In the genomic region with DNA sequence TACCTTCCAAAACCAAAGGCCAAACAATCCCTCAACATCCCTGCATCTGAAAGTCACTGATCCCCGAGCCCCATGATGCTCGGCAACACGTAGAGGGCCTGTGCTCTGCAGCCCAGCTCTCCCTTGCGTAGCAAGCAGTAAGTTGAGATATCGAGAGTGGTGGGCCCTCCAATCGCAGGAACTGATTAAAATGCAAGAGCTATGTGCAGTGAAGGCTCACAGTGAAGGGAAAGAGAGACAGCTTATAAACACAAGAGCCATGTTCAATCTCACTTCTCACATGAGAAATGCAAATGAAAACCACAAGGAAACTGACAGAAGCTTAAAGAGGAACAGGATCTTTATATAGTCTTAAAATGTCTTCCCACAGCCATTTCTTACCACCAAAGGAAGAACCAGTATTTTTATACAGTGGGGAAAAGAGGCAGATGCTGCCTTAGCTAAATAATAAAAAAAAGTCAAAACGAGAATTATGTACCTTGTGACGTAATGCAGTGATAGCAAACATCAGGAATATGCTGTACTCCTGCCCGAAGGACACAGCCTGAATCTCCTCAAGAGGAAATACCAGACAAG, we compare ENCODE assay signal across 9 cellular contexts. TPM values are rescaled to one million over a fixed set of nuclear protein-coding genes. Genes with fewer than 3 reads are reported as not detected.
DNase-seq lines count a peak whose midpoint lies in the region; ATAC-seq and TF ChIP-seq lines count a peak whose summit lies in the region.
"Had no signal": no experiment of that assay in that cellular context is flagged by ENCODE, and none has a peak within 500 bp of the region (broad histone marks: within the 10 kb centered on the region; RNA-seq: fewer than 3 reads in every experiment).

No MANE protein-coding gene starts in this region.

- peak overlapping the region; percentile 99 for H3K27ac ChIP-seq in OCI-LY7 (ENCODE audit: low read depth, low read length, poor library complexity, severe bottlenecking)
- H3K27ac ChIP-seq in vagina: no peak overlapping the region

- no peak for TF ChIP-seq POLR2A in vagina (IDR thresholded peaks at IDR 0.05)

- peaks cover 33% of the 10 kb centered on the region for H3K4me1 Mint-ChIP-seq in activated T-cell treated with anti-CD3 and anti-CD28 coated beads, Interleukin-2, amount 50 U/mL, for 24 hours (ENCODE audit: low read depth)
- peaks cover 53% of the 10 kb centered on the region for H3K4me1 Mint-ChIP-seq in stimulated activated memory B cell treated with anti-CD40 and anti-IgM and Interleukin-4, amounts not matched to agents 10 μg/mL and 1 μg/mL and 100 μg/mL, for 72 hours

- BruUV-seq in OCI-LY7 (replicated peaks; lab: Mats Ljungman, UMichigan): no TSS peak

- DNase-seq in activated T-cell treated with anti-CD3 and anti-CD28 coated beads, Interleukin-2, amount 50 U/mL, for 24 hours: no peak
- no peak for DNase-seq in activated T-cell treated with anti-CD3 and anti-CD28 coated beads for 4 hours
- peak; percentile 93 for DNase-seq in OCI-LY7 (ENCODE audit: low spot score)
- no peak for DNase-seq in H4 (ENCODE audit: low spot score)
- DNase-seq in NCI-H82 (lab: John Stamatoyannopoulos, UW): no peak
- DNase-seq in vagina (ENCODE audit: extremely low spot score in 2 of 2): no peak
- DNase-seq: NCI-H187 treated with DMSO at 0.1 percent for 48 hours had no signal

- H3K36me3 Mint-ChIP-seq in activated T-cell treated with anti-CD3 and anti-CD28 coated beads, Interleukin-2, amount 50 U/mL, for 24 hours (ENCODE audit: low read depth): peaks cover 56% of the 10 kb centered on the region
- H3K36me3 Mint-ChIP-seq in stimulated activated memory B cell treated with anti-CD40 and anti-IgM and Interleukin-4, amounts not matched to agents 10 μg/mL and 1 μg/mL and 100 μg/mL, for 72 hours: peaks cover 32% of the 10 kb centered on the region

- H3K4me1 ChIP-seq in OCI-LY7 (ENCODE audit: insufficient read depth, low read length, poor library complexity, severe bottlenecking) (peaks cover 75% of the 10 kb centered on the region), vagina (no peaks in the 10 kb centered on the region)

- TF ChIP-seq CTCF in OCI-LY7 (conservative IDR thresholded peaks at IDR 0.05; ENCODE audit: low read length) (no peak), vagina (IDR thresholded peaks at IDR 0.05) (no peak)

- no peak overlapping the region for H3K4me3 Mint-ChIP-seq in activated T-cell treated with anti-CD3 and anti-CD28 coated beads, Interleukin-2, amount 50 U/mL, for 24 hours
- peak overlapping the region; percentile 75 for H3K4me3 Mint-ChIP-seq in stimulated activated memory B cell treated with anti-CD40 and anti-IgM and Interleukin-4, amounts not matched to agents 10 μg/mL and 1 μg/mL and 100 μg/mL, for 72 hours

- peak overlapping the region; percentile 39 for H3K27ac Mint-ChIP-seq in activated T-cell treated with anti-CD3 and anti-CD28 coated beads, Interleukin-2, amount 50 U/mL, for 24 hours
- H3K27ac Mint-ChIP-seq in stimulated activated memory B cell treated with anti-CD40 and anti-IgM and Interleukin-4, amounts not matched to agents 10 μg/mL and 1 μg/mL and 100 μg/mL, for 72 hours: peak overlapping the region; percentile 94

- intact Hi-C loops in OCI-LY7 (cut with micrococcal nuclease; ENCODE audit: unreplicated experiment) (loop anchor here (1.0 to 5.0 kb wide), 2 partner anchors 27 to 115 kb away; no protein-coding TSS in a partner anchor), vagina (cut with DNase I) (no loop called here)

- CTCF ChIA-PET in OCI-LY7 (lab: Charles Lee; ENCODE audit: unreplicated experiment): interaction anchor here (0.8 to 2.3 kb wide), 2 partner anchors 9 to 29 kb away, joined by 4 to 10 read pairs; no protein-coding TSS in a partner anchor

- H2AFZ ChIP-seq in OCI-LY7 (ENCODE audit: low read length): peak overlapping the region; percentile 11; the same call in 1 of the 2 replicates

- peaks cover 15% of the 10 kb centered on the region; the same call in 1 of the 2 replicates for H3K79me2 ChIP-seq in OCI-LY7 (ENCODE audit: insufficient read depth, low read depth, low read length)

- H4K20me1 ChIP-seq in OCI-LY7 (ENCODE audit: insufficient read depth, low read length): no peaks in the 10 kb centered on the region

- no peaks in the 10 kb centered on the region for H3K27me3 ChIP-seq in vagina

- H3K9me3 ChIP-seq in OCI-LY7 (ENCODE audit: low read length) (no peaks in the 10 kb centered on the region), vagina (no peaks in the 10 kb centered on the region)

- H3K9me2 ChIP-seq in OCI-LY7 (ENCODE audit: insufficient read depth, low read length): no peaks in the 10 kb centered on the region

- ATAC-seq in HG02885 (IDR thresholded peaks at IDR 0.05; ENCODE audit: poor library complexity, unreplicated experiment): peak; percentile 58
- ATAC-seq in stimulated activated memory B cell treated with anti-CD40 and anti-IgM and Interleukin-4, amounts not matched to agents 10 μg/mL and 1 μg/mL and 100 μg/mL, for 72 hours: peak; percentile 87

- H3K4me2 ChIP-seq in OCI-LY7 (ENCODE audit: low read length): peak overlapping the region; percentile 87

- H3K27me3 Mint-ChIP-seq in activated T-cell treated with anti-CD3 and anti-CD28 coated beads, Interleukin-2, amount 50 U/mL, for 24 hours: no peaks in the 10 kb centered on the region
- no peaks in the 10 kb centered on the region for H3K27me3 Mint-ChIP-seq in stimulated activated memory B cell treated with anti-CD40 and anti-IgM and Interleukin-4, amounts not matched to agents 10 μg/mL and 1 μg/mL and 100 μg/mL, for 72 hours

- POLR2A ChIA-PET in OCI-LY7 (lab: Charles Lee): interaction anchor here (0.5 to 7.4 kb wide), 9 partner anchors 9 to 705 kb away, joined by 3 to 119 read pairs (median 5); a partner anchor contains a TSS

- H3K9me3 Mint-ChIP-seq in activated T-cell treated with anti-CD3 and anti-CD28 coated beads, Interleukin-2, amount 50 U/mL, for 24 hours: no peaks in the 10 kb centered on the region
- no peaks in the 10 kb centered on the region for H3K9me3 Mint-ChIP-seq in stimulated activated memory B cell treated with anti-CD40 and anti-IgM and Interleukin-4, amounts not matched to agents 10 μg/mL and 1 μg/mL and 100 μg/mL, for 72 hours

- H3K36me3 ChIP-seq in OCI-LY7 (ENCODE audit: insufficient read depth, low read length) (peaks cover 54% of the 10 kb centered on the region), vagina (peaks cover 0 to 49% of the 10 kb centered on the region in 2 donors)

- H3K4me3 ChIP-seq in OCI-LY7 (ENCODE audit: low read depth, low read length, poor library complexity, severe bottlenecking) (peak overlapping the region; percentile 55), vagina (no peak overlapping the region)

RNA-seq across cellular contexts. Expression of a gene that starts 24.6 kb away (rescaled TPM):
- 17.8 and 26.6 TPM in 2 replicates for total RNA-seq in OCI-LY7 (2014; rRNA removed; shearing (Covaris generic))
- total RNA-seq in OCI-LY7 (2022) (21.2 and 23.0 TPM in 2 replicates), vagina (4.9 TPM)
- total RNA-seq in H4 (2014; rRNA removed; shearing (Covaris generic)): 13.9 and 24.6 TPM in 2 replicates

RNA-seq across cellular contexts. Expression of a gene that starts 27.3 kb away (rescaled TPM):
- total RNA-seq in OCI-LY7 (2014; rRNA removed; shearing (Covaris generic)): 79.2 and 85.8 TPM in 2 replicates
- 67.9 and 79.9 TPM in 2 replicates for total RNA-seq in OCI-LY7 (2022)
- 13.4 and 16.7 TPM in 2 replicates for total RNA-seq in H4 (2014; rRNA removed; shearing (Covaris generic))
- 44.2 TPM for total RNA-seq in vagina

RNA-seq across cellular contexts. Expression of a gene that starts 28.0 kb away (rescaled TPM):
- total RNA-seq in OCI-LY7 (2014; rRNA removed; shearing (Covaris generic)): not detected in 2 replicates
- total RNA-seq in OCI-LY7 (2022) (not detected in 2 replicates), vagina (not detected)
- total RNA-seq in H4 (2014; rRNA removed; shearing (Covaris generic)): not detected in 2 replicates
